ENCODE assay signal across 8 cellular contexts in the genomic region with DNA sequence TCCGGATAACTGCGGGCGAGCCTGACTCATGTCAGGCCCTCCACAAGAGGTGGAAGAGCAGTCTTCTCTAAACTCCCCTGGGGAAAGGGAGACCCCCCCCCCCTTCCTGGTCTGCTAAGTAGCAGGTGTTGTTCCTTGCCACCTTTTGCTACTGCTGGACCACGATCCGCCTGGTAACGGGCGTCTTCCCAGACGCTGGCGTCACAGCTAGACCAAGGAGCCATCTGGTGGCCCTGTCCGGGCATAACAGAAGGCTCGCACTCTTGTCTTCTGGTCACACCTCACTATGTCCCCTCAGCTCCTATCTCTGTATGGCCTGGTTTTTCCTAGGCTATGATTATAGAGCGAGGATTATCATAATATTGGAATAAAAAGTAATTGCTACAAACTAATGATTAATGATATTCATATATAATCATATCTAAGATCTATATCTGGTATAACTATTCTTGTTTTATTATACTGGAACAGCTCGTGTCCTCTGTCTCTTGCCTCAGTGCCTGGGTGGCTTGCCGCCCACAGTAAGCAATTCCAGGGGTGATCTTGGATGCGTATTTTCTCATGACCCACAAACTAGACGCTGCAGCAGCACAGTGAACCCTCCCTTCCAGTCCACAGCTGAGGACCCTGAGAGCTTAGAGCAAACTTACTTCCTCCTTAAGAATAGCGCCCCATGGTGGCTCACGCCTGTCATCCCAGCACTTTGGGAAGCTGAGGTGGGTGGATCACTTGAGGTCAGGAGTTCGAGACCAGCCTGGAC. TPM values are rescaled to one million over a fixed set of nuclear protein-coding genes. Genes with fewer than 3 reads are reported as not detected.
DNase-seq lines count a peak whose midpoint lies in the region; ATAC-seq, FAIRE-seq and TF ChIP-seq lines count a peak whose summit lies in the region.
"Not testable (repeated sequence)": the region's sequence is repeated elsewhere in the genome, so short reads cannot be mapped to it uniquely, and the experiment has no call there.

No MANE protein-coding gene starts in this region.

- intact Hi-C loops in right lobe of liver (cut with DNase I), result not testable (repeated sequence)

- ATAC-seq in right lobe of liver, result not testable (repeated sequence)

- DNase-seq in BJ (ENCODE audit: low read depth); RWPE1 (ENCODE audit: low spot score); astrocyte of the cerebellum (ENCODE audit: low read depth); right lobe of liver: not testable (repeated sequence)
- DNase-seq in NCI-H1417 (lab: John Stamatoyannopoulos, UW), result peak in 2 of 3 experiments; percentile 18 to 46
- DNase-seq in fibroblast of peridontal ligament (ENCODE audit: extremely low read depth), result peak; percentile 17
- DNase-seq in small intestine, result peak; percentile 52

- 65% methylated on average over 10 of the region's 19 CpGs for WGBS in right lobe of liver (ENCODE audit: insufficient coverage, low coverage, low lambda C conversion rate, missing lambda C conversion rate)
- 56 to 70% (median 59%) methylated on average over 18 of the region's 19 CpGs for WGBS in small intestine, 3 donors

- not testable (repeated sequence) for H3K36me3 ChIP-seq in BJ (ENCODE audit: control insufficient read depth, insufficient read depth, low read length); right lobe of liver; small intestine (ENCODE audit: control insufficient read depth in 2 of 2, insufficient read depth in 2 of 2, low read length in 2 of 2)

- not testable (repeated sequence) for FAIRE-seq in small intestine (lab: Jason Lieb, UNC)

- H3K4me1 ChIP-seq in right lobe of liver; small intestine (ENCODE audit: control insufficient read depth in 2 of 2, insufficient read depth in 1 of 2, low read depth in 1 of 2, low read length in 1 of 2): not testable (repeated sequence)

- CTCF ChIA-PET in BJ (lab: Yijun Ruan, JAX), result interaction anchor here (0.7 to 2.0 kb wide), 5 partner anchors 10 to 177 kb away, joined by 3 to 5 read pairs (median 3); no protein-coding TSS in a partner anchor
- CTCF ChIA-PET in RWPE1 (lab: Yijun Ruan, JAX), result interaction anchor here (0.7 to 1.0 kb wide), 3 partner anchors 40 to 416 kb away, joined by 3 read pairs; no protein-coding TSS in a partner anchor

- not testable (repeated sequence) for H3K4me3 ChIP-seq in BJ (ENCODE audit: low read depth, low read length); GM12875 (ENCODE audit: low read depth, low read length); astrocyte of the cerebellum (ENCODE audit: low read depth, low read length); right lobe of liver; small intestine (ENCODE audit: low read depth in 1 of 2, low read length in 2 of 2)

- H3K27ac ChIP-seq in RWPE1, result peak overlapping the region; percentile 91
- not testable (repeated sequence) for H3K27ac ChIP-seq in right lobe of liver; small intestine (ENCODE audit: low read depth in 1 of 2, low read length in 1 of 2)

- POLR2A ChIA-PET in BJ (lab: Charles Lee); RWPE1 (lab: Yijun Ruan, JAX; ENCODE audit: low non-redundant PET): not testable (repeated sequence)

- not testable (repeated sequence) for TF ChIP-seq POLR2A in right lobe of liver (IDR thresholded peaks at IDR 0.05)

- peak; percentile 39 for TF ChIP-seq CTCF in BJ (IDR thresholded peaks at IDR 0.05; ENCODE audit: insufficient read depth, low read depth, low read length)
- TF ChIP-seq CTCF in GM12875 (IDR thresholded peaks at IDR 0.05; ENCODE audit: borderline replicate concordance, insufficient read depth, low read depth, low read length), result 0 out of 2 replicates have a peak, but pooled peaks have one; percentile 15
- peak; percentile 43 for TF ChIP-seq CTCF in RWPE1 (conservative IDR thresholded peaks at IDR 0.05; ENCODE audit: low read depth)
- TF ChIP-seq CTCF in astrocyte of the cerebellum (IDR thresholded peaks at IDR 0.05; ENCODE audit: low read depth, low read length, missing control alignments), result peak; percentile 47
- TF ChIP-seq CTCF in right lobe of liver (IDR thresholded peaks at IDR 0.05), result peak; percentile 18 to 39 (median 27)

- H3K9me3 ChIP-seq in right lobe of liver; small intestine (ENCODE audit: control insufficient read depth, low read depth): not testable (repeated sequence)

- H3K27me3 ChIP-seq in BJ (ENCODE audit: control insufficient read depth, insufficient read depth, low read length); right lobe of liver; small intestine (ENCODE audit: control insufficient read depth in 2 of 2, insufficient read depth in 2 of 2, low read length in 2 of 2): not testable (repeated sequence)

- in situ Hi-C loops in astrocyte of the cerebellum (cut with HindIII; ENCODE audit: low sequenced_read_pairs), result not testable (repeated sequence)

RNA-seq across cellular contexts. Expression of gene ADPRHL1, which starts 2.2 kb away (rescaled TPM):
- 0.78 and 1.1 TPM in 2 replicates for polyA plus RNA-seq in BJ (2011; rRNA removed)
- polyA minus RNA-seq in BJ (2011; rRNA and poly(A)+ RNA removed), result 0.26 and 0.52 TPM in 2 replicates
- 1 to 10 TPM in 4 of 6 experiments, under 1 TPM in 2; 0.37 to 1.7 (median 1.1) TPM for total RNA-seq in right lobe of liver
- 1 to 10 TPM; 3.0 to 7.2 (median 5.7) TPM for polyA plus RNA-seq in small intestine

RNA-seq across cellular contexts. Expression of gene DCUN1D2, which starts 39.5 kb away (rescaled TPM):
- polyA plus RNA-seq in BJ (2011; rRNA removed) (11.0 and 12.7 TPM in 2 replicates), small intestine (10 to 100 TPM in 2 of 3 donors, 1 to 10 TPM in 1; 7.3 to 19.2 (median 14.6) TPM)
- polyA minus RNA-seq in BJ (2011; rRNA and poly(A)+ RNA removed), result 4.1 and 7.5 TPM in 2 replicates
- 10 to 100 TPM in 3 of 6 experiments, 1 to 10 TPM in 3; 6.1 to 11.7 (median 9.3) TPM for total RNA-seq in right lobe of liver
